ENCODE assay signal across 1 cellular context in genomic region chr2:218806346-218806978, GRCh38.
A peak's percentile ranks its signal among the peaks of the same experiment; 100 is the strongest.
TF ChIP-seq lines count a peak whose summit lies in the region.

No MANE protein-coding gene starts in this region.

TF ChIP-seq in HepG2, 621 proteins besides CTCF, POLR2A, EP300 and RAD21 (continued from another document and continues in another):
- TF ChIP-seq FIP1L1 (IDR thresholded peaks at IDR 0.05; ENCODE audit: borderline replicate concordance, insufficient read depth, low read depth, low read length) (no peak), NR2F2 (IDR thresholded peaks at IDR 0.05; ENCODE audit: borderline replicate concordance, low read depth) (no peak), PREB (CRISPR knock-in tag; IDR thresholded peaks at IDR 0.05) (no peak), ZNF619 (CRISPR knock-in tag; IDR thresholded peaks at IDR 0.05) (no peak), RFX1 (IDR thresholded peaks at IDR 0.05) (no peak), ZNF331 (CRISPR knock-in tag; IDR thresholded peaks at IDR 0.05) (peak; percentile 88), ZNF713 (CRISPR knock-in tag; IDR thresholded peaks at IDR 0.05) (no peak), ZNF101 (CRISPR knock-in tag; IDR thresholded peaks at IDR 0.05; ENCODE audit: borderline replicate concordance, low read depth) (no peak), ZNF143 (CRISPR knock-in tag; IDR thresholded peaks at IDR 0.05) (0 out of 2 replicates have a peak, but pooled peaks have one; percentile 39), PBX3 (CRISPR knock-in tag; IDR thresholded peaks at IDR 0.05; ENCODE audit: borderline replicate concordance) (no peak), TBP (CRISPR knock-in tag; IDR thresholded peaks at IDR 0.05) (no peak), DNMT1 (CRISPR knock-in tag; IDR thresholded peaks at IDR 0.05) (no peak), HOXA7 (CRISPR knock-in tag; IDR thresholded peaks at IDR 0.05) (no peak), SNAI1 (CRISPR knock-in tag; IDR thresholded peaks at IDR 0.05; ENCODE audit: borderline replicate concordance) (no peak), ZNF350 (CRISPR knock-in tag; IDR thresholded peaks at IDR 0.05; ENCODE audit: borderline replicate concordance, low read depth) (peak; percentile 57; the same call in 1 of the 2 replicates), TBX2 (CRISPR knock-in tag; IDR thresholded peaks at IDR 0.05; ENCODE audit: borderline replicate concordance) (peak; percentile 78), ZNF850 (CRISPR knock-in tag; conservative IDR thresholded peaks at IDR 0.05) (no peak), ZNF639 (CRISPR knock-in tag; conservative IDR thresholded peaks at IDR 0.05) (no peak), KDM6A (CRISPR knock-in tag; IDR thresholded peaks at IDR 0.05; ENCODE audit: low read depth) (no peak), ZNF770 (CRISPR knock-in tag; IDR thresholded peaks at IDR 0.05) (no peak), ZNF569 (CRISPR knock-in tag; IDR thresholded peaks at IDR 0.05; ENCODE audit: borderline replicate concordance) (no peak), ZNF703 (CRISPR knock-in tag; IDR thresholded peaks at IDR 0.05; ENCODE audit: borderline replicate concordance) (no peak), NR2F6 (IDR thresholded peaks at IDR 0.05) (peak; percentile 60), NR2F6 (CRISPR knock-in tag; IDR thresholded peaks at IDR 0.05) (peak; percentile 66), ELK4 (CRISPR knock-in tag; IDR thresholded peaks at IDR 0.05; ENCODE audit: borderline replicate concordance) (no peak), SSRP1 (CRISPR knock-in tag; IDR thresholded peaks at IDR 0.05) (no peak), NFIB (CRISPR knock-in tag; IDR thresholded peaks at IDR 0.05; ENCODE audit: borderline replicate concordance) (no peak), ZNF121 (CRISPR knock-in tag; IDR thresholded peaks at IDR 0.05) (no peak), ZNF496 (CRISPR knock-in tag; IDR thresholded peaks at IDR 0.05; ENCODE audit: insufficient replicate concordance) (no peak), FOXM1 (CRISPR knock-in tag; IDR thresholded peaks at IDR 0.05) (no peak), ZSCAN22 (CRISPR knock-in tag; IDR thresholded peaks at IDR 0.05) (no peak), ATRX (CRISPR knock-in tag; IDR thresholded peaks at IDR 0.05; ENCODE audit: borderline replicate concordance) (no peak), ZBTB39 (CRISPR knock-in tag; IDR thresholded peaks at IDR 0.05) (peak; percentile 97), CREB3 (CRISPR knock-in tag; IDR thresholded peaks at IDR 0.05) (no peak), ERF (CRISPR knock-in tag; IDR thresholded peaks at IDR 0.05) (peak; percentile 53; the same call in 1 of the 2 replicates), TARDBP (CRISPR knock-in tag; IDR thresholded peaks at IDR 0.05) (peak; percentile 77), CENPX (CRISPR knock-in tag; IDR thresholded peaks at IDR 0.05) (no peak), ZNF414 (CRISPR knock-in tag; IDR thresholded peaks at IDR 0.05) (no peak), SRY (CRISPR knock-in tag; IDR thresholded peaks at IDR 0.05) (no peak), FOXP4 (CRISPR knock-in tag; IDR thresholded peaks at IDR 0.05) (peak; percentile 84), ZNF367 (CRISPR knock-in tag; IDR thresholded peaks at IDR 0.05; ENCODE audit: borderline replicate concordance) (no peak), NCOA5 (CRISPR knock-in tag; IDR thresholded peaks at IDR 0.05) (no peak), HIC2 (CRISPR knock-in tag; IDR thresholded peaks at IDR 0.05; ENCODE audit: low read depth) (no peak), ZBTB33 (CRISPR knock-in tag; IDR thresholded peaks at IDR 0.05) (no peak), PLRG1 (conservative IDR thresholded peaks at IDR 0.05) (no peak), THRA (CRISPR knock-in tag; IDR thresholded peaks at IDR 0.05; ENCODE audit: borderline replicate concordance) (peak; percentile 73; the same call in 1 of the 2 replicates), NCOA1 (CRISPR knock-in tag; IDR thresholded peaks at IDR 0.05) (no peak), TRIM24 (CRISPR knock-in tag; IDR thresholded peaks at IDR 0.05) (0 out of 2 replicates have a peak, but pooled peaks have one; percentile 46), NFKB2 (CRISPR knock-in tag; IDR thresholded peaks at IDR 0.05; ENCODE audit: borderline replicate concordance) (no peak), ZKSCAN5 (CRISPR knock-in tag; IDR thresholded peaks at IDR 0.05) (no peak), ZMYM4 (CRISPR knock-in tag; IDR thresholded peaks at IDR 0.05) (peak; percentile 74)
